Comparison of ENCODE assay signal across 8 cellular contexts in genomic region chr19:3034845-3035541, GRCh38. TPM values are rescaled to one million over a fixed set of nuclear protein-coding genes. Genes with fewer than 3 reads are reported as not detected.
DNase-seq lines count a peak whose midpoint lies in the region; ATAC-seq and TF ChIP-seq lines count a peak whose summit lies in the region.

No MANE protein-coding gene starts in this region.

- DNase-seq in CMK (ENCODE audit: low read depth) (peak; percentile 41), UCSD-AML1 (lab: John Stamatoyannopoulos, UW; ENCODE audit: unreplicated experiment) (peak; percentile 66), endothelial cell (ENCODE audit: low spot score) (no peak), uterus (peak; percentile 47 to 59), NCI-H187 treated with DMSO at 0.1 percent for 48 hours (lab: John Stamatoyannopoulos, UW) (no peak)
- peak in 2 of 10 donors; percentile 20 to 43 for DNase-seq in naive thymus-derived CD8-positive, alpha-beta T cell

- H3K4me3 ChIP-seq in uterus, result peak overlapping the region; percentile 55 to 56

- H3K27ac ChIP-seq in uterus, result peak overlapping the region; percentile 71 to 96

- H3K9me3 ChIP-seq in uterus, result no peaks in the 10 kb centered on the region

- no peak for TF ChIP-seq POLR2A in uterus (IDR thresholded peaks at IDR 0.05)

- peak overlapping the region; percentile 81 for H3K27ac Mint-ChIP-seq in endothelial cell (ENCODE audit: unreplicated experiment)
- peak overlapping the region; percentile 82 to 99 (median 98) for H3K27ac Mint-ChIP-seq in naive thymus-derived CD8-positive, alpha-beta T cell

- H3K36me3 ChIP-seq in uterus, result no peaks in the 10 kb centered on the region

- peak; percentile 8 for ATAC-seq in HG03064 (IDR thresholded peaks at IDR 0.05; ENCODE audit: low read depth, unreplicated experiment)
- ATAC-seq in naive thymus-derived CD8-positive, alpha-beta T cell, result peak; percentile 13 to 14
- ATAC-seq in HG02610 (IDR thresholded peaks at IDR 0.05; ENCODE audit: unreplicated experiment), result no peak

- H3K4me1 ChIP-seq in uterus, result peaks cover 0 to 8% of the 10 kb centered on the region in 2 donors

- peaks cover 24% of the 10 kb centered on the region for H3K4me1 Mint-ChIP-seq in endothelial cell (ENCODE audit: unreplicated experiment)
- peaks cover 33 to 48% (median 38%) of the 10 kb centered on the region in 4 donors for H3K4me1 Mint-ChIP-seq in naive thymus-derived CD8-positive, alpha-beta T cell

- H3K27me3 ChIP-seq in uterus, result no peaks in the 10 kb centered on the region

- H3K36me3 Mint-ChIP-seq in endothelial cell (ENCODE audit: low read depth, unreplicated experiment), result no peaks in the 10 kb centered on the region
- H3K36me3 Mint-ChIP-seq in naive thymus-derived CD8-positive, alpha-beta T cell, result no peaks in the 10 kb centered on the region

- intact Hi-C loops in uterus (cut with DNase I; ENCODE audit: low total_unique reads), result loop anchor here (5.0 kb wide), 1 partner anchor 58 kb away; the partner anchor contains the start of gene TLE6

- TF ChIP-seq CTCF in endothelial cell (IDR thresholded peaks at IDR 0.05; ENCODE audit: unreplicated experiment) (no peak), uterus (IDR thresholded peaks at IDR 0.05) (no peak)

- POLR2A ChIA-PET in naive thymus-derived CD8-positive, alpha-beta T cell (lab: Charles Lee), result interaction anchor here (0.6 to 11.8 kb wide), 16 partner anchors 10 to 728 kb away, joined by 3 to 519 read pairs (median 7); partner anchors contain the start of genes GADD45B, MRPL54, S1PR4 and TLE5

- H3K27me3 Mint-ChIP-seq in endothelial cell (ENCODE audit: unreplicated experiment), result peaks cover 26% of the 10 kb centered on the region
- H3K27me3 Mint-ChIP-seq in naive thymus-derived CD8-positive, alpha-beta T cell, result peaks cover 0 to 4% (median 0%) of the 10 kb centered on the region in 5 donors

- no peaks in the 10 kb centered on the region for H3K9me3 Mint-ChIP-seq in endothelial cell (ENCODE audit: unreplicated experiment)
- peaks cover 0 to 2% (median 0%) of the 10 kb centered on the region in 9 donors for H3K9me3 Mint-ChIP-seq in naive thymus-derived CD8-positive, alpha-beta T cell

- peak overlapping the region; percentile 91 for H3K4me3 Mint-ChIP-seq in endothelial cell (ENCODE audit: unreplicated experiment)
- peak overlapping the region; percentile 87 to 97 (median 93) for H3K4me3 Mint-ChIP-seq in naive thymus-derived CD8-positive, alpha-beta T cell

RNA-seq across cellular contexts. Expression of gene TLE2, which starts 5.9 kb away (rescaled TPM):
- total RNA-seq in endothelial cell (ENCODE audit: unreplicated experiment) (5.7 TPM), uterus (100 to 1,000 TPM in 1 of 4 donors, 10 to 100 TPM in 3; 24.9 to 102 (median 62.3) TPM)
- total RNA-seq in naive thymus-derived CD8-positive, alpha-beta T cell, result 10 to 100 TPM; 19.1 to 21.1 TPM
- polyA plus RNA-seq in naive thymus-derived CD8-positive, alpha-beta T cell, result 10 to 100 TPM in 2 of 3 donors, 1 to 10 TPM in 1; 7.0 to 12.4 (median 10.8) TPM

RNA-seq across cellular contexts. Expression of gene TLE5, which starts 27.3 kb away (rescaled TPM):
- 343 TPM for total RNA-seq in endothelial cell (ENCODE audit: unreplicated experiment)
- total RNA-seq in naive thymus-derived CD8-positive, alpha-beta T cell, result 100 to 1,000 TPM; 981 to 983 TPM
- 100 to 1,000 TPM; 451 to 924 (median 555) TPM for polyA plus RNA-seq in naive thymus-derived CD8-positive, alpha-beta T cell
- total RNA-seq in uterus, result 100 to 1,000 TPM in 3 of 4 donors, 10 to 100 TPM in 1; 86.1 to 644 (median 429) TPM

RNA-seq across cellular contexts. Expression of gene TLE6, which starts 57.6 kb away (rescaled TPM):
- 0.59 TPM for total RNA-seq in endothelial cell (ENCODE audit: unreplicated experiment)
- under 1 TPM in 1 of 2 experiments, not detected in 1; 0.30 TPM for total RNA-seq in naive thymus-derived CD8-positive, alpha-beta T cell
- under 1 TPM in 2 of 3 donors, not detected in 1; 0.52 to 0.82 TPM for polyA plus RNA-seq in naive thymus-derived CD8-positive, alpha-beta T cell
- total RNA-seq in uterus, result 1 to 10 TPM in 2 of 4 donors, under 1 TPM in 1, not detected in 1; 0.46 to 3.5 (median 1.1) TPM

RNA-seq across cellular contexts. Expression of gene GNA11, which starts 59.2 kb away (rescaled TPM):
- total RNA-seq in endothelial cell (ENCODE audit: unreplicated experiment), result 35.8 TPM
- total RNA-seq in naive thymus-derived CD8-positive, alpha-beta T cell, result 1 to 10 TPM; 5.1 to 5.4 TPM
- under 1 TPM; 0.43 to 0.60 (median 0.47) TPM for polyA plus RNA-seq in naive thymus-derived CD8-positive, alpha-beta T cell
- 10 to 100 TPM in 3 of 4 donors, 1 to 10 TPM in 1; 8.5 to 71.8 (median 27.7) TPM for total RNA-seq in uterus

Comparison
In these comparisons a context has a peak if more than half of its experiments do, and no peak if none do; other contexts are left out.
1. DNase-seq: peak in CMK (single experiment), UCSD-AML1 (single experiment) and uterus (2 of 2); none in endothelial cell (single experiment) and NCI-H187 treated with DMSO at 0.1 percent for 48 hours (single experiment).